Comparison of ENCODE assay signal across 8 cellular contexts in the genomic region with DNA sequence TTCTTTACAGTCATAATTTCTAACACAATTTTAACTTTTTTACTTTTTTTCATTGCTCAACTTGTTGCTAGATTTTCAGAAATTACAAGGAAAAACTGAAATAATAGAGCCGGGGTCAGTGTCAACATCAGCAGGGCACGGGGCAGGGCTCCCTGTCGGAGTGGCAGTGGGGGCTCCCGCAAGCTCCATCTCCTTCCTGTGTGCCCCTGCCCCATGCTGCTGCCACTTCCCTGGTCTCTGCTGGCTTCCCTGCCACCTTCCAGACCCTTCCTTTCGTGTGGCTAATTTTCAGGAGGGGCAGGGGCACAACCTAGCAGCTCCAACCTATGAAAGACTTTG. TPM values are rescaled to one million over a fixed set of nuclear protein-coding genes. Genes with fewer than 3 reads are reported as not detected.
DNase-seq lines count a peak whose midpoint lies in the region; ATAC-seq and TF ChIP-seq lines count a peak whose summit lies in the region.

No MANE protein-coding gene starts in this region.

- CTCF ChIA-PET in HCT116 (lab: Charles Lee): interaction anchor here (1.5 kb wide), 1 partner anchor 28 kb away, joined by 4 read pairs; no protein-coding TSS in a partner anchor
- CTCF ChIA-PET in WTC11 (lab: Charles Lee): interaction anchor here (1.0 kb wide), 1 partner anchor 105 kb away, joined by 3 read pairs; no protein-coding TSS in a partner anchor

- DNase-seq in HCT116 (ENCODE audit: low read depth, low spot score): no peak
- DNase-seq in WTC11 (ENCODE audit: low spot score): peak; percentile 10
- DNase-seq in hepatocyte (ENCODE audit: low spot score): no peak
- no peak for DNase-seq in GM13976 (ENCODE audit: low spot score)
- DNase-seq in NCI-H2171 treated with DMSO at 0.1 percent for 48 hours (lab: John Stamatoyannopoulos, UW): no peak
- DNase-seq in SKM-1 (lab: John Stamatoyannopoulos, UW; ENCODE audit: unreplicated experiment): no peak
- no peak for DNase-seq in germinal center (ENCODE audit: low spot score)

- peaks cover 5% of the 10 kb centered on the region for H3K27me3 Mint-ChIP-seq in WTC11 (ENCODE audit: low read depth)

- H3K4me2 ChIP-seq in HCT116 (ENCODE audit: low read length) (peak overlapping the region; percentile 99), hepatocyte (peak overlapping the region; percentile 99)

- WGBS in hepatocyte (ENCODE audit: low lambda C conversion rate, missing lambda C conversion rate): 93% methylated on average over 5 of the region's 5 CpGs

- RAD21 ChIA-PET in HCT116 (lab: Charles Lee; ENCODE audit: low non-redundant PET in 1 of 2, low total read pairs in 2 of 2, uncharacterized antibody in 2 of 2, unreplicated experiment in 2 of 2): no interaction called here

- no peak overlapping the region for H3K27ac Mint-ChIP-seq in WTC11

- H3K4me1 ChIP-seq in HCT116 (ENCODE audit: control insufficient read depth in 1 of 2, insufficient read depth in 2 of 2, low read length in 2 of 2): peaks cover 12 to 30% of the 10 kb centered on the region in 2 experiments
- H3K4me1 ChIP-seq in hepatocyte (ENCODE audit: insufficient read depth): peaks cover 7% of the 10 kb centered on the region

- ATAC-seq in HCT116 (no peak), WTC11 (no peak)

- H3K9me2 ChIP-seq in HCT116 (ENCODE audit: insufficient read depth): no peaks in the 10 kb centered on the region
- no peaks in the 10 kb centered on the region for H3K9me2 ChIP-seq in hepatocyte (replicated peaks; ENCODE audit: insufficient read depth)

- H3K4me3 ChIP-seq in HCT116 (replicated peaks in 1 of 2; ENCODE audit: low read depth in 1 of 2, low read length in 2 of 2) (peak overlapping the region; percentile 98 to 99), hepatocyte (peak overlapping the region; percentile 98), skin epidermis (peak overlapping the region; percentile 55 to 97 (median 82))

- no TSS peak for BruUV-seq in HCT116 (replicated peaks; lab: Mats Ljungman, UMichigan)

- H3K27ac ChIP-seq in HCT116 (ENCODE audit: low read depth, low read length): peak overlapping the region; percentile 86; the same call in 1 of the 2 replicates
- peak overlapping the region; percentile 96 for H3K27ac ChIP-seq in hepatocyte
- peak overlapping the region in 5 of 21 experiments; percentile 83 to 98 (median 96) for H3K27ac ChIP-seq in skin epidermis

- no peak for TF ChIP-seq POLR2A in HCT116 (IDR thresholded peaks at IDR 0.05; ENCODE audit: borderline replicate concordance, extremely low read depth, insufficient read depth, insufficient read length)

- H3K36me3 Mint-ChIP-seq in WTC11: peaks cover 7% of the 10 kb centered on the region

- peaks cover 38% of the 10 kb centered on the region for H3K79me2 ChIP-seq in HCT116 (ENCODE audit: insufficient read depth, low read length)
- peaks cover 40% of the 10 kb centered on the region for H3K79me2 ChIP-seq in hepatocyte

- H3K9ac ChIP-seq in HCT116 (ENCODE audit: low read length): peak overlapping the region; percentile 87

- no peaks in the 10 kb centered on the region for H3K27me3 ChIP-seq in HCT116 (ENCODE audit: insufficient read depth, low read length)
- H3K27me3 ChIP-seq in hepatocyte: no peaks in the 10 kb centered on the region

- H3K9me3 ChIP-seq in HCT116 (ENCODE audit: control insufficient read depth in 1 of 2, insufficient read depth in 1 of 2, low read depth in 1 of 2, low read length in 2 of 2) (no peaks in the 10 kb centered on the region), hepatocyte (ENCODE audit: low read depth) (no peaks in the 10 kb centered on the region)

- POLR2A ChIA-PET in HCT116 (lab: Charles Lee): interaction anchor here (0.7 kb wide), 1 partner anchor 918 kb away, joined by 3 read pairs; no protein-coding TSS in a partner anchor
- POLR2A ChIA-PET in WTC11 (lab: Charles Lee): no interaction called here

- 0 out of 2 replicates have a peak, but pooled peaks cover 3% of the 10 kb centered on the region for H4K20me1 ChIP-seq in HCT116 (ENCODE audit: insufficient read depth)
- H4K20me1 ChIP-seq in hepatocyte (ENCODE audit: insufficient read depth, poor library complexity, severe bottlenecking): peaks cover 5% of the 10 kb centered on the region

- no peak for TF ChIP-seq RAD21 in HCT116 (IDR thresholded peaks at IDR 0.05; ENCODE audit: low read depth)

- peaks cover under 1 to 3% of the 10 kb centered on the region in 2 experiments; a peak in 2 of 4 replicates for H3K36me3 ChIP-seq in HCT116 (ENCODE audit: control insufficient read depth in 1 of 2, insufficient read depth in 2 of 2, low read length in 2 of 2)
- H3K36me3 ChIP-seq in hepatocyte (replicated peaks; ENCODE audit: insufficient read depth, low read depth): no peaks in the 10 kb centered on the region

- TF ChIP-seq CTCF in HCT116 (IDR thresholded peaks at IDR 0.05 in 2 of 3, conservative IDR thresholded peaks at IDR 0.05 in 1 of 3; ENCODE audit: borderline replicate concordance in 1 of 3, insufficient read depth in 1 of 3, low read depth in 2 of 3, low read length in 2 of 3) (no peak), WTC11 (IDR thresholded peaks at IDR 0.05) (no peak), hepatocyte (IDR thresholded peaks at IDR 0.05; ENCODE audit: poor library complexity) (no peak), GM13976 (IDR thresholded peaks at IDR 0.05; ENCODE audit: borderline replicate concordance, control extremely low read depth, extremely low read depth, insufficient read depth, missing control alignments) (no peak)

- in situ Hi-C loops in GM13976 (cut with MboI; ENCODE audit: low sequenced_read_pairs, unreplicated experiment): no loop called here

- peaks cover 16% of the 10 kb centered on the region for H3K4me1 Mint-ChIP-seq in WTC11

- H2AFZ ChIP-seq in HCT116 (ENCODE audit: low read depth, low read length, poor library complexity, severe bottlenecking) (no peak overlapping the region), hepatocyte (peak overlapping the region; percentile 98)

- peak overlapping the region; percentile 100 for H3K4me3 Mint-ChIP-seq in WTC11

- no peaks in the 10 kb centered on the region for H3K9me3 Mint-ChIP-seq in WTC11

- intact Hi-C loops in HCT116 (cut with micrococcal nuclease): loop anchor here (10.0 kb wide), 2 partner anchors 463 to 723 kb away; no protein-coding TSS in a partner anchor

TF ChIP-seq in HCT116, 20 proteins besides CTCF, POLR2A, EP300 and RAD21 (continues in another document):
- TF ChIP-seq, protein P1, sequence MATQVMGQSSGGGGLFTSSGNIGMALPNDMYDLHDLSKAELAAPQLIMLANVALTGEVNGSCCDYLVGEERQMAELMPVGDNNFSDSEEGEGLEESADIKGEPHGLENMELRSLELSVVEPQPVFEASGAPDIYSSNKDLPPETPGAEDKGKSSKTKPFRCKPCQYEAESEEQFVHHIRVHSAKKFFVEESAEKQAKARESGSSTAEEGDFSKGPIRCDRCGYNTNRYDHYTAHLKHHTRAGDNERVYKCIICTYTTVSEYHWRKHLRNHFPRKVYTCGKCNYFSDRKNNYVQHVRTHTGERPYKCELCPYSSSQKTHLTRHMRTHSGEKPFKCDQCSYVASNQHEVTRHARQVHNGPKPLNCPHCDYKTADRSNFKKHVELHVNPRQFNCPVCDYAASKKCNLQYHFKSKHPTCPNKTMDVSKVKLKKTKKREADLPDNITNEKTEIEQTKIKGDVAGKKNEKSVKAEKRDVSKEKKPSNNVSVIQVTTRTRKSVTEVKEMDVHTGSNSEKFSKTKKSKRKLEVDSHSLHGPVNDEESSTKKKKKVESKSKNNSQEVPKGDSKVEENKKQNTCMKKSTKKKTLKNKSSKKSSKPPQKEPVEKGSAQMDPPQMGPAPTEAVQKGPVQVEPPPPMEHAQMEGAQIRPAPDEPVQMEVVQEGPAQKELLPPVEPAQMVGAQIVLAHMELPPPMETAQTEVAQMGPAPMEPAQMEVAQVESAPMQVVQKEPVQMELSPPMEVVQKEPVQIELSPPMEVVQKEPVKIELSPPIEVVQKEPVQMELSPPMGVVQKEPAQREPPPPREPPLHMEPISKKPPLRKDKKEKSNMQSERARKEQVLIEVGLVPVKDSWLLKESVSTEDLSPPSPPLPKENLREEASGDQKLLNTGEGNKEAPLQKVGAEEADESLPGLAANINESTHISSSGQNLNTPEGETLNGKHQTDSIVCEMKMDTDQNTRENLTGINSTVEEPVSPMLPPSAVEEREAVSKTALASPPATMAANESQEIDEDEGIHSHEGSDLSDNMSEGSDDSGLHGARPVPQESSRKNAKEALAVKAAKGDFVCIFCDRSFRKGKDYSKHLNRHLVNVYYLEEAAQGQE (IDR thresholded peaks at IDR 0.05; ENCODE audit: low read depth): no peak
- no peak for TF ChIP-seq ZFX (IDR thresholded peaks at IDR 0.05)
- TF ChIP-seq EZH2 (IDR thresholded peaks at IDR 0.05): no peak
- no peak for TF ChIP-seq JUND (IDR thresholded peaks at IDR 0.05)

TF ChIP-seq in WTC11, 78 proteins besides CTCF, POLR2A, EP300 and RAD21 (continues in another document):
- no peak for TF ChIP-seq GRHL2 (CRISPR knock-in tag; IDR thresholded peaks at IDR 0.05; ENCODE audit: insufficient replicate concordance, severe bottlenecking)
- TF ChIP-seq, protein P2, sequence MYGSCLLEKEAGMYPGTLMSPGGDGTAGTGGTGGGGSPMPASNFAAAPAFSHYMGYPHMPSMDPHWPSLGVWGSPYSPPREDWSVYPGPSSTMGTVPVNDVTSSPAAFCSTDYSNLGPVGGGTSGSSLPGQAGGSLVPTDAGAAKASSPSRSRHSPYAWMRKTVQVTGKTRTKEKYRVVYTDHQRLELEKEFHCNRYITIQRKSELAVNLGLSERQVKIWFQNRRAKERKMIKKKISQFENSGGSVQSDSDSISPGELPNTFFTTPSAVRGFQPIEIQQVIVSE (CRISPR knock-in tag; IDR thresholded peaks at IDR 0.05; ENCODE audit: borderline replicate concordance): no peak
- no peak for TF ChIP-seq CREB1 (CRISPR knock-in tag; IDR thresholded peaks at IDR 0.05)
- TF ChIP-seq, protein P3, sequence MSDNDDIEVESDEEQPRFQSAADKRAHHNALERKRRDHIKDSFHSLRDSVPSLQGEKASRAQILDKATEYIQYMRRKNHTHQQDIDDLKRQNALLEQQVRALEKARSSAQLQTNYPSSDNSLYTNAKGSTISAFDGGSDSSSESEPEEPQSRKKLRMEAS (CRISPR knock-in tag; IDR thresholded peaks at IDR 0.05): no peak
- TF ChIP-seq, protein P4, sequence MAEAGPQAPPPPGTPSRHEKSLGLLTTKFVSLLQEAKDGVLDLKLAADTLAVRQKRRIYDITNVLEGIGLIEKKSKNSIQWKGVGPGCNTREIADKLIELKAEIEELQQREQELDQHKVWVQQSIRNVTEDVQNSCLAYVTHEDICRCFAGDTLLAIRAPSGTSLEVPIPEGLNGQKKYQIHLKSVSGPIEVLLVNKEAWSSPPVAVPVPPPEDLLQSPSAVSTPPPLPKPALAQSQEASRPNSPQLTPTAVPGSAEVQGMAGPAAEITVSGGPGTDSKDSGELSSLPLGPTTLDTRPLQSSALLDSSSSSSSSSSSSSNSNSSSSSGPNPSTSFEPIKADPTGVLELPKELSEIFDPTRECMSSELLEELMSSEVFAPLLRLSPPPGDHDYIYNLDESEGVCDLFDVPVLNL (CRISPR knock-in tag; IDR thresholded peaks at IDR 0.05; ENCODE audit: borderline replicate concordance, low read depth): no peak
- TF ChIP-seq PRRX2 (CRISPR knock-in tag; IDR thresholded peaks at IDR 0.05): no peak

RNA-seq across cellular contexts. Expression of a gene that starts 1.0 kb away (rescaled TPM):
- total RNA-seq in HCT116 (2021; ENCODE audit: unreplicated experiment): 52.4 TPM
- polyA plus RNA-seq in HCT116 (2012): 42.8 and 48.1 TPM in 2 replicates
- total RNA-seq in WTC11 (2021): 60.1 to 62.4 TPM (median 62.2 TPM) in 3 replicates
- total RNA-seq in hepatocyte: 30.9 and 38.3 TPM in 2 replicates
- polyA plus RNA-seq in hepatocyte: 36.1 and 45.3 TPM in 2 replicates
